15 cellular contexts compared by ENCODE assay signal in the genomic region with DNA sequence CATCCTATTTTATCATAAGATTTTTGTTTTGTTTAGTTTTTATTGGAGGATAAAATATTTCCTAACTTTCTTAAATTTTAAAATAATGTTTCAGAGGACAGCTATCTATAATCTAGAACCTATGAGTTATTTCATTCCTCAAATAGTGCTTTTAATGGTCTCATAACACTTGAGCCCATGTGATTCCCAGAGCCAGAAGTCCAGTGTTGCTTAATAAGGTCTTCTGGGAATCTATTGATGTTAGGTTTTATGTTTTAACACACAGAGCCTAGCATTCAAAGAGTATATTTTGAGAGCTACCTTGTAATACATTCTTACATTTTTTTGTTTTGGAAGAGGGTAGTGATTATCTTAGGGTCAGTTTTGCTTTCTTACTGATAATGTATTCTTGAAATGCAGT.
DNase-seq lines count a peak whose midpoint lies in the region; ATAC-seq, FAIRE-seq and TF ChIP-seq lines count a peak whose summit lies in the region.
"Had no signal": no experiment of that assay in that cellular context is flagged by ENCODE, and none has a peak within 500 bp of the region (broad histone marks: within the 10 kb centered on the region; RNA-seq: fewer than 3 reads in every experiment).

No MANE protein-coding gene starts in this region.

- H3K4me3 ChIP-seq in fibroblast of villous mesenchyme (ENCODE audit: low read depth, low read length) (no peak overlapping the region), small intestine (ENCODE audit: low read depth in 1 of 2, low read length in 2 of 2) (no peak overlapping the region)
- H3K4me3 ChIP-seq: BLaER1 treated with 17β-estradiol and CSF1 and Interleukin-3, amounts not matched to agents 10 nM and 100 nM had no signal

- no peaks in the 10 kb centered on the region for H3K4me1 Mint-ChIP-seq in natural killer cell treated with Interleukin-12 subunit alpha and Interleukin-12 subunit beta and Interleukin-15 and Interleukin-18, amount 100 ng/mL, for 72 hours (ENCODE audit: low read depth in 2 of 2)
- H3K4me1 Mint-ChIP-seq: CD4-positive, CD25-positive, alpha-beta regulatory T cell had no signal

- no peaks in the 10 kb centered on the region for H3K27me3 Mint-ChIP-seq in natural killer cell treated with Interleukin-12 subunit alpha and Interleukin-12 subunit beta and Interleukin-15 and Interleukin-18, amount 100 ng/mL, for 72 hours
- H3K27me3 Mint-ChIP-seq: CD4-positive, CD25-positive, alpha-beta regulatory T cell had no signal

- TF ChIP-seq CTCF in fibroblast of villous mesenchyme (IDR thresholded peaks at IDR 0.05; ENCODE audit: insufficient read depth, low read depth, low read length) = no peak

- peak; percentile 73 for FAIRE-seq in endometrium (lab: Jason Lieb, UNC)
- FAIRE-seq in small intestine (lab: Jason Lieb, UNC) = peak; percentile 10
- FAIRE-seq: GM19239, H54 had no signal

- H3K4me3 Mint-ChIP-seq in natural killer cell treated with Interleukin-12 subunit alpha and Interleukin-12 subunit beta and Interleukin-15 and Interleukin-18, amount 100 ng/mL, for 72 hours = no peak overlapping the region
- H3K4me3 Mint-ChIP-seq: CD4-positive, CD25-positive, alpha-beta regulatory T cell had no signal

- peak; percentile 27 for DNase-seq in LHCN-M2 (ENCODE audit: low read depth)
- peak; percentile 53 for DNase-seq in fibroblast of villous mesenchyme (ENCODE audit: low read depth)
- no peak for DNase-seq in small intestine
- no peak for DNase-seq in natural killer cell treated with Interleukin-12 subunit alpha and Interleukin-12 subunit beta and Interleukin-15 and Interleukin-18, amount 100 ng/mL, for 72 hours (ENCODE audit: low spot score)
- no peak for DNase-seq in Kasumi-1 (lab: John Stamatoyannopoulos, UW)
- DNase-seq: ACHN; CD4-positive, CD25-positive, alpha-beta regulatory T cell; DMS53; GF-D8 had no signal

- no peaks in the 10 kb centered on the region for H3K36me3 Mint-ChIP-seq in natural killer cell treated with Interleukin-12 subunit alpha and Interleukin-12 subunit beta and Interleukin-15 and Interleukin-18, amount 100 ng/mL, for 72 hours
- H3K36me3 Mint-ChIP-seq: CD4-positive, CD25-positive, alpha-beta regulatory T cell had no signal

- H3K9me3 Mint-ChIP-seq in natural killer cell treated with Interleukin-12 subunit alpha and Interleukin-12 subunit beta and Interleukin-15 and Interleukin-18, amount 100 ng/mL, for 72 hours = peaks cover 9% of the 10 kb centered on the region

- H3K9me3 ChIP-seq in small intestine (ENCODE audit: control insufficient read depth, low read depth) = no peaks in the 10 kb centered on the region

- H3K27me3 ChIP-seq in small intestine (ENCODE audit: control insufficient read depth in 2 of 2, insufficient read depth in 2 of 2, low read length in 2 of 2) = no peaks in the 10 kb centered on the region
- H3K27me3 ChIP-seq: BLaER1 treated with 17β-estradiol and CSF1 and Interleukin-3, amounts not matched to agents 10 nM and 100 nM had no signal

- H3K4me1 ChIP-seq in small intestine (ENCODE audit: control insufficient read depth in 2 of 2, insufficient read depth in 1 of 2, low read depth in 1 of 2, low read length in 1 of 2) = no peaks in the 10 kb centered on the region
- H3K4me1 ChIP-seq: BLaER1 treated with 17β-estradiol and CSF1 and Interleukin-3, amounts not matched to agents 10 nM and 100 nM had no signal

- H3K36me3 ChIP-seq in small intestine (ENCODE audit: control insufficient read depth in 2 of 2, insufficient read depth in 2 of 2, low read length in 2 of 2) = no peaks in the 10 kb centered on the region
- H3K36me3 ChIP-seq: BLaER1 treated with 17β-estradiol and CSF1 and Interleukin-3, amounts not matched to agents 10 nM and 100 nM had no signal

- H3K27ac Mint-ChIP-seq in natural killer cell treated with Interleukin-12 subunit alpha and Interleukin-12 subunit beta and Interleukin-15 and Interleukin-18, amount 100 ng/mL, for 72 hours = no peak overlapping the region
- H3K27ac Mint-ChIP-seq: CD4-positive, CD25-positive, alpha-beta regulatory T cell had no signal

- no peak for ATAC-seq in natural killer cell treated with Interleukin-12 subunit alpha and Interleukin-12 subunit beta and Interleukin-15 and Interleukin-18, amount 100 ng/mL, for 72 hours
- no peak for ATAC-seq in HG02678 (IDR thresholded peaks at IDR 0.05; ENCODE audit: unreplicated experiment)

- H3K27ac ChIP-seq in small intestine (ENCODE audit: low read depth in 1 of 2, low read length in 1 of 2) = no peak overlapping the region
- H3K27ac ChIP-seq: BLaER1 treated with 17β-estradiol and CSF1 and Interleukin-3, amounts not matched to agents 10 nM and 100 nM; HL-60 had no signal

Comparison
In these comparisons a context has a peak if more than half of its experiments do, and no peak if none do; other contexts are left out.
1. DNase-seq: peak in LHCN-M2 (single experiment) and fibroblast of villous mesenchyme (single experiment); none in small intestine (single experiment), natural killer cell treated with Interleukin-12 subunit alpha and Interleukin-12 subunit beta and Interleukin-15 and Interleukin-18, amount 100 ng/mL, for 72 hours (single experiment) and Kasumi-1 (0 of 2).